In the genomic region with DNA sequence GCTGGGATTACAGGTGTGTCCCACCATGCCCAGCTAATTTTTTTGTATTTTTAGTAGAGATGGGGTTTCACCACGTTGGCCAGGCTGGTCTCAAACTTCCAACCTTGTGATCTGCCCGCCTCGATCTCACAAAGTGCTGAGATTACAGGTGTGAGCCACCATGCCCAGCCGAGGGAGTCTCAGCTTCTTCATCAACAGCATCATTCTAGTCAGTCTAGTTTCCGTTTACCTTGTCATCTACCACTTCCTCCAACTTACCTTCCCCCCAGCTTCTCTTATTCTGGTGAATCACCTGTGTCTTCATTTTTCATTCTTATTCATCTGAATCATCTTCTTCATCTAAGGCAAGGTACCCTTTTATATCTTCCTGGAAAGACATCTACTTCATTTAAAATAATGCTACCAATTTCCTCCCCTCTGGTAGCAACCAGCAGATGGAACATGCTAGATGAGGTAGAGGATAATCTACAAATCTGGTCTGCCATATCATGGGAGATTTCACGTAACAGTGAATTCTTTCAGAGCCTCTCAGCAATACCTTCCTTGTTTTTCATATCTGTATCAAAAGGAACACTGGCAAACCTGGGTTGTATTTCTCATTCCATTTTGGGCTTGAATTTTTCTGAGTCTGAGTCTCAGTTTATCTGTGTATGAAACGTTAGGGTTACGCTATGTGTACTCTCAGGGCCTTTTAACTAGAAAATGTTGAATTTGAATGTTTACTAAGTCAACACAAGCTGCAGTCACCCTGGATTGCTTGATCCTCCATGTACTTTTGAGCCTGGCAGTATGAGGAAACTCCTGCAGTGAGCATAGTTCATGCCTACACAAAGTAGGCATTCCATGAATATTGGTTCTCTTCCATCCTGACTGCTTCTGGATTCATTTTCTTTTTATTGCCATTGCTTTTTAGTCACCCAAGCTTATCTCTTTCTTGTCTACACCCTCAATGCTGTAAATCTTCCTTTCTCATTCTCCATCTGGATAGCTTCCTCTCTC, we compare ENCODE assay signal across 9 cellular contexts. TPM values are rescaled to one million over a fixed set of nuclear protein-coding genes. Genes with fewer than 3 reads are reported as not detected.
DNase-seq lines count a peak whose midpoint lies in the region; ATAC-seq, FAIRE-seq and TF ChIP-seq lines count a peak whose summit lies in the region.
"Had no signal": no experiment of that assay in that cellular context is flagged by ENCODE, and none has a peak within 500 bp of the region (broad histone marks: within the 10 kb centered on the region; RNA-seq: fewer than 3 reads in every experiment).

No MANE protein-coding gene starts in this region.

- no peak for TF ChIP-seq CTCF in bronchial epithelial cell (IDR thresholded peaks at IDR 0.05; ENCODE audit: insufficient read depth, low read length, severe bottlenecking)
- no peak for TF ChIP-seq CTCF in GM10266 (IDR thresholded peaks at IDR 0.05; ENCODE audit: control insufficient read depth, insufficient read depth, low read depth, missing control alignments)

- intact Hi-C loops in CD4-positive, alpha-beta memory T cell (cut with micrococcal nuclease): no loop called here

- H3K9me3 ChIP-seq in CD4-positive, alpha-beta memory T cell (ENCODE audit: control insufficient read depth in 1 of 2, low read length in 2 of 2): no peaks in the 10 kb centered on the region

- peaks cover 31 to 51% (median 38%) of the 10 kb centered on the region in 4 donors for H3K4me1 Mint-ChIP-seq in CD4-positive, alpha-beta memory T cell
- H3K4me1 Mint-ChIP-seq in activated CD4-positive, alpha-beta T cell treated with anti-CD3 and anti-CD28 coated beads, Interleukin-2, amount 10 ng/mL, durations not matched to agents 7 days and 5 days: peaks cover 60% of the 10 kb centered on the region

- no peaks in the 10 kb centered on the region for H3K27me3 ChIP-seq in CD4-positive, alpha-beta memory T cell (ENCODE audit: insufficient read depth, low read length)
- H3K27me3 ChIP-seq in bronchial epithelial cell (ENCODE audit: control insufficient read depth, insufficient read depth, low read length): no peaks in the 10 kb centered on the region

- no peak overlapping the region for H3K27ac ChIP-seq in CD4-positive, alpha-beta memory T cell (ENCODE audit: low read depth, low read length)
- H3K27ac ChIP-seq: SK-N-MC had no signal

- H3K27me3 Mint-ChIP-seq in CD4-positive, alpha-beta memory T cell: no peaks in the 10 kb centered on the region
- H3K27me3 Mint-ChIP-seq in activated CD4-positive, alpha-beta T cell treated with anti-CD3 and anti-CD28 coated beads, Interleukin-2, amount 10 ng/mL, durations not matched to agents 7 days and 5 days: no peaks in the 10 kb centered on the region

- ATAC-seq in HG03025 (IDR thresholded peaks at IDR 0.05; ENCODE audit: low FRiP score, unreplicated experiment) (no peak), GM21737 (IDR thresholded peaks at IDR 0.05; ENCODE audit: unreplicated experiment) (no peak)

- peak in 4 of 5 donors; percentile 32 to 60 (median 43) for DNase-seq in CD4-positive, alpha-beta memory T cell
- peak; percentile 44 for DNase-seq in activated CD4-positive, alpha-beta T cell treated with anti-CD3 and anti-CD28 coated beads, Interleukin-2, amount 10 ng/mL, durations not matched to agents 7 days and 5 days
- DNase-seq in bronchial epithelial cell (ENCODE audit: low read depth): peak; percentile 89
- DNase-seq in stimulated activated CD4-positive, alpha-beta T cell treated with anti-CD3 and anti-CD28 coated beads, Interleukin-12 subunit alpha, Interleukin-12 subunit beta, amount 100 ng/mL, for 4 hours: peak; percentile 56
- no peak for DNase-seq in COR-L47 (lab: John Stamatoyannopoulos, UW)
- no peak for DNase-seq in GM10266 (ENCODE audit: extremely low spot score)

- H3K4me1 ChIP-seq in CD4-positive, alpha-beta memory T cell (ENCODE audit: insufficient read depth, low read length): peaks cover 28% of the 10 kb centered on the region

- H3K36me3 ChIP-seq in CD4-positive, alpha-beta memory T cell (ENCODE audit: insufficient read depth, low read length): no peaks in the 10 kb centered on the region
- H3K36me3 ChIP-seq in bronchial epithelial cell (ENCODE audit: control insufficient read depth, insufficient read depth, low read length): no peaks in the 10 kb centered on the region

- no peak overlapping the region for H3K4me3 ChIP-seq in CD4-positive, alpha-beta memory T cell (ENCODE audit: low read length in 2 of 2)
- H3K4me3 ChIP-seq in bronchial epithelial cell (ENCODE audit: low read depth, low read length): no peak overlapping the region
- H3K4me3 ChIP-seq: SK-N-MC had no signal

- CTCF ChIA-PET in CD4-positive, alpha-beta memory T cell (lab: Charles Lee; ENCODE audit: partially characterized antibody): interaction anchor here (0.6 to 2.4 kb wide), 3 partner anchors 16 to 579 kb away, joined by 3 to 9 read pairs (median 3); no protein-coding TSS in a partner anchor
- CTCF ChIA-PET in activated CD4-positive, alpha-beta T cell treated with anti-CD3 and anti-CD28 coated beads, Interleukin-2, amount 10 ng/mL, durations not matched to agents 7 days and 5 days (lab: Charles Lee): interaction anchor here (0.8 to 1.7 kb wide), 2 partner anchors 12 to 16 kb away, joined by 3 to 5 read pairs; a partner anchor contains a TSS

- H3K4me3 Mint-ChIP-seq in CD4-positive, alpha-beta memory T cell: peak overlapping the region in 7 of 8 donors; percentile 3 to 71 (median 21)
- H3K4me3 Mint-ChIP-seq in activated CD4-positive, alpha-beta T cell treated with anti-CD3 and anti-CD28 coated beads, Interleukin-2, amount 10 ng/mL, durations not matched to agents 7 days and 5 days: no peak overlapping the region

- peak overlapping the region; percentile 43 to 84 (median 52) for H3K27ac Mint-ChIP-seq in CD4-positive, alpha-beta memory T cell
- peak overlapping the region; percentile 83 for H3K27ac Mint-ChIP-seq in activated CD4-positive, alpha-beta T cell treated with anti-CD3 and anti-CD28 coated beads, Interleukin-2, amount 10 ng/mL, durations not matched to agents 7 days and 5 days

- POLR2A ChIA-PET in CD4-positive, alpha-beta memory T cell (lab: Charles Lee; ENCODE audit: partially characterized antibody): interaction anchor here (1.0 to 1.9 kb wide), 3 partner anchors 17 to 431 kb away, joined by 3 to 8 read pairs (median 3); a partner anchor contains a TSS
- POLR2A ChIA-PET in activated CD4-positive, alpha-beta T cell treated with anti-CD3 and anti-CD28 coated beads, Interleukin-2, amount 10 ng/mL, durations not matched to agents 7 days and 5 days (lab: Charles Lee): interaction anchor here (0.7 to 1.3 kb wide), 2 partner anchors 15 to 132 kb away, joined by 3 to 6 read pairs; no protein-coding TSS in a partner anchor

- FAIRE-seq in bronchial epithelial cell (lab: Jason Lieb, UNC): no peak

- peaks cover 4 to 16% of the 10 kb centered on the region in 2 donors for H3K36me3 Mint-ChIP-seq in CD4-positive, alpha-beta memory T cell
- H3K36me3 Mint-ChIP-seq in activated CD4-positive, alpha-beta T cell treated with anti-CD3 and anti-CD28 coated beads, Interleukin-2, amount 10 ng/mL, durations not matched to agents 7 days and 5 days (ENCODE audit: low read depth): peaks cover 27% of the 10 kb centered on the region

- no peaks in the 10 kb centered on the region for H3K9me3 Mint-ChIP-seq in CD4-positive, alpha-beta memory T cell
- H3K9me3 Mint-ChIP-seq in activated CD4-positive, alpha-beta T cell treated with anti-CD3 and anti-CD28 coated beads, Interleukin-2, amount 10 ng/mL, durations not matched to agents 7 days and 5 days: no peaks in the 10 kb centered on the region

RNA-seq across cellular contexts. Expression of a gene that starts 16.8 kb away (rescaled TPM):
- total RNA-seq in CD4-positive, alpha-beta memory T cell: 10 to 100 TPM; 24.3 to 25.0 TPM
- 10 to 100 TPM; 10.4 to 27.2 TPM for polyA plus RNA-seq in CD4-positive, alpha-beta memory T cell
- 10 to 100 TPM; 63.6 to 70.3 TPM for total RNA-seq in activated CD4-positive, alpha-beta T cell treated with anti-CD3 and anti-CD28 coated beads, Interleukin-2, amount 10 ng/mL, durations not matched to agents 7 days and 5 days
- 14.2 and 19.5 TPM in 2 replicates for total RNA-seq in bronchial epithelial cell

Comparison
In these comparisons a context has a peak if more than half of its experiments do, and no peak if none do; other contexts are left out.
1. DNase-seq: peak in CD4-positive, alpha-beta memory T cell (4 of 5), activated CD4-positive, alpha-beta T cell treated with anti-CD3 and anti-CD28 coated beads, Interleukin-2, amount 10 ng/mL, durations not matched to agents 7 days and 5 days (single experiment), bronchial epithelial cell (single experiment) and stimulated activated CD4-positive, alpha-beta T cell treated with anti-CD3 and anti-CD28 coated beads, Interleukin-12 subunit alpha, Interleukin-12 subunit beta, amount 100 ng/mL, for 4 hours (single experiment); none in COR-L47 (single experiment) and GM10266 (single experiment).